In the genomic region with DNA sequence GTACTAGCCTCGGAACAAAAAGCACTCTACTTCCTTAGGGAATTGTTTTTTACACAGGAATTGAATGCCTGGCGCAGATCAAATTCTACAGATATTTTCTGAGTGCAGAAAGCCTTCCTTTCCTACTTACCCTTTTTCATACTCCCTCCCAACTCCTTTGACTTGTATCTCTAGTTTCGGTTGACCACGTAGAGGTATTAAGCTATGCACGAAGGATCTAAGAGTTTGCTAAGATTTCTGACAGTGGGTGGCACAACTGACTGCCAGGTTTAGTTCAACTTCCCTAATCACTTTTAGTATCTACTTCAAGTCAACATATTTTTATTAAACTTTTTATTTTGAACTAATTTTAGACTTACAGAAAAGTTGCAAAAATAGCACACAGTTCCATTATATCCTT, we compare ENCODE assay signal across 21 cellular contexts. TPM values are rescaled to one million over a fixed set of nuclear protein-coding genes. Genes with fewer than 3 reads are reported as not detected.
DNase-seq lines count a peak whose midpoint lies in the region; ATAC-seq and TF ChIP-seq lines count a peak whose summit lies in the region.
"Had no signal": no experiment of that assay in that cellular context is flagged by ENCODE, and none has a peak within 500 bp of the region (broad histone marks: within the 10 kb centered on the region; RNA-seq: fewer than 3 reads in every experiment).

No MANE protein-coding gene starts in this region.

- POLR2A ChIA-PET in activated B cell treated with CpG ODN at 0.5 μM for 24 hours (lab: Charles Lee) = interaction anchor here (0.9 kb wide), 1 partner anchor 11 kb away, joined by 5 read pairs; no protein-coding TSS in a partner anchor

- 0 out of 2 replicates have a peak, but pooled peaks cover 3% of the 10 kb centered on the region for H3F3A ChIP-seq in MM.1S (ENCODE audit: insufficient read depth, low read length)

- H3K27me3 Mint-ChIP-seq in activated B cell treated with CpG ODN at 0.5 μM for 24 hours = no peaks in the 10 kb centered on the region
- H3K27me3 Mint-ChIP-seq in nephron (ENCODE audit: low read depth) = no peaks in the 10 kb centered on the region
- H3K27me3 Mint-ChIP-seq: activated CD4-positive, alpha-beta memory T cell treated with anti-CD3 and anti-CD28 coated beads, Interleukin-2, amount 10 ng/mL, durations not matched to agents 7 days and 5 days; CD4-positive, alpha-beta T cell; dendritic cell treated with granulocyte-macrophage colony-stimulating factor and Interleukin-4, amounts not matched to agents 40 ng/mL and 50 ng/mL, for 4 days; naive thymus-derived CD4-positive, alpha-beta T cell; progenitor cell of endocrine pancreas had no signal

- H3K4me3 ChIP-seq in BLaER1 treated with 17β-estradiol and CSF1 and Interleukin-3, amounts not matched to agents 10 nM and 100 nM = no peak overlapping the region
- no peak overlapping the region for H3K4me3 ChIP-seq in MM.1S (ENCODE audit: low read length)
- H3K4me3 ChIP-seq: vagina had no signal

- H3K9me3 Mint-ChIP-seq in activated B cell treated with CpG ODN at 0.5 μM for 24 hours (no peaks in the 10 kb centered on the region), nephron (no peaks in the 10 kb centered on the region)
- H3K9me3 Mint-ChIP-seq: activated CD4-positive, alpha-beta memory T cell treated with anti-CD3 and anti-CD28 coated beads, Interleukin-2, amount 10 ng/mL, durations not matched to agents 7 days and 5 days; CD4-positive, alpha-beta T cell; dendritic cell treated with granulocyte-macrophage colony-stimulating factor and Interleukin-4, amounts not matched to agents 40 ng/mL and 50 ng/mL, for 4 days; naive thymus-derived CD4-positive, alpha-beta T cell had no signal

- H3K9me3 ChIP-seq in BLaER1 treated with 17β-estradiol and CSF1 and Interleukin-3, amounts not matched to agents 10 nM and 100 nM (replicated peaks in 1 of 11) = no peaks in the 10 kb centered on the region
- H3K9me3 ChIP-seq in MM.1S (replicated peaks; ENCODE audit: insufficient read depth, low read length) = no peaks in the 10 kb centered on the region
- H3K9me3 ChIP-seq: vagina had no signal

- peaks cover 45% of the 10 kb centered on the region for H3K36me3 Mint-ChIP-seq in activated B cell treated with CpG ODN at 0.5 μM for 24 hours (ENCODE audit: low read depth)
- peaks cover 52% of the 10 kb centered on the region for H3K36me3 Mint-ChIP-seq in nephron (ENCODE audit: low read depth)

- H3K4me1 ChIP-seq in BLaER1 treated with 17β-estradiol and CSF1 and Interleukin-3, amounts not matched to agents 10 nM and 100 nM = peaks cover 22 to 58% (median 49%) of the 10 kb centered on the region in 10 experiments
- peaks cover 18% of the 10 kb centered on the region; the same call in 1 of the 2 replicates for H3K4me1 ChIP-seq in MM.1S (ENCODE audit: low read length)

- H2AFZ ChIP-seq in MM.1S (ENCODE audit: low read length) = no peak overlapping the region

- H3K27ac Mint-ChIP-seq in activated B cell treated with CpG ODN at 0.5 μM for 24 hours (peak overlapping the region; percentile 41), nephron (peak overlapping the region in 2 of 3 experiments; percentile 2 to 62)
- H3K27ac Mint-ChIP-seq: activated CD4-positive, alpha-beta memory T cell treated with anti-CD3 and anti-CD28 coated beads, Interleukin-2, amount 10 ng/mL, durations not matched to agents 7 days and 5 days; CD4-positive, alpha-beta T cell; dendritic cell treated with granulocyte-macrophage colony-stimulating factor and Interleukin-4, amounts not matched to agents 40 ng/mL and 50 ng/mL, for 4 days; progenitor cell of endocrine pancreas had no signal

- peaks cover 32 to 96% (median 88%) of the 10 kb centered on the region in 11 experiments; a peak in 20 of 22 replicates for H4K20me1 ChIP-seq in BLaER1 treated with 17β-estradiol and CSF1 and Interleukin-3, amounts not matched to agents 10 nM and 100 nM
- H4K20me1 ChIP-seq in MM.1S (ENCODE audit: insufficient read depth, low read length) = no peaks in the 10 kb centered on the region; the same call in 1 of the 2 replicates

- no peaks in the 10 kb centered on the region for H3K9me2 ChIP-seq in MM.1S (replicated peaks; ENCODE audit: insufficient read depth, low read length)

- H3K9ac ChIP-seq in BLaER1 treated with 17β-estradiol and CSF1 and Interleukin-3, amounts not matched to agents 10 nM and 100 nM = no peak overlapping the region; a peak in 1 of 22 replicates
- no peak overlapping the region for H3K9ac ChIP-seq in MM.1S (ENCODE audit: low read length)
- H3K9ac ChIP-seq: KMS-11 had no signal

- H3K27ac ChIP-seq in BLaER1 treated with 17β-estradiol and CSF1 and Interleukin-3, amounts not matched to agents 10 nM and 100 nM = no peak overlapping the region
- no peak overlapping the region for H3K27ac ChIP-seq in MM.1S (ENCODE audit: low read length)
- H3K27ac ChIP-seq: KMS-11, vagina had no signal

- DNase-seq in MM.1S (peak; percentile 21), activated B cell treated with CpG ODN at 0.5 μM for 24 hours (no peak), NCI-H345 (lab: John Stamatoyannopoulos, UW) (no peak), DMS79 (lab: John Stamatoyannopoulos, UW) (no peak), posterior cingulate gyrus (no peak)
- DNase-seq: activated CD4-positive, alpha-beta memory T cell treated with anti-CD3 and anti-CD28 coated beads, Interleukin-2, amount 10 ng/mL, durations not matched to agents 7 days and 5 days; activated gamma-delta T cell; activated T-cell treated with anti-CD3 and anti-CD28 coated beads for 4 hours; CD4-positive, alpha-beta T cell; glutamatergic neuron; mesendoderm; naive thymus-derived CD4-positive, alpha-beta T cell; NCI-H1105; NCI-H2081 treated with DMSO at 0.1 percent for 48 hours; RPMI8226 had no signal

- H3K79me2 ChIP-seq in MM.1S (ENCODE audit: low read length) = peaks cover 90% of the 10 kb centered on the region

- peak; percentile 45 for ATAC-seq in activated B cell treated with CpG ODN at 0.5 μM for 24 hours (ENCODE audit: low read depth)
- ATAC-seq: naive thymus-derived CD4-positive, alpha-beta T cell had no signal

- H3K4me3 Mint-ChIP-seq in activated B cell treated with CpG ODN at 0.5 μM for 24 hours (no peak overlapping the region), nephron (peak overlapping the region in 1 of 3 experiments; percentile 37)
- H3K4me3 Mint-ChIP-seq: activated CD4-positive, alpha-beta memory T cell treated with anti-CD3 and anti-CD28 coated beads, Interleukin-2, amount 10 ng/mL, durations not matched to agents 7 days and 5 days; CD4-positive, alpha-beta T cell; dendritic cell treated with granulocyte-macrophage colony-stimulating factor and Interleukin-4, amounts not matched to agents 40 ng/mL and 50 ng/mL, for 4 days; naive thymus-derived CD4-positive, alpha-beta T cell had no signal

- H3K4me2 ChIP-seq in BLaER1 treated with 17β-estradiol and CSF1 and Interleukin-3, amounts not matched to agents 10 nM and 100 nM = peak overlapping the region in 10 of 11 experiments; percentile 5 to 93 (median 30); a peak in 17 of 22 replicates
- no peak overlapping the region for H3K4me2 ChIP-seq in MM.1S (ENCODE audit: low read depth, low read length)
- H3K4me2 ChIP-seq: KMS-11 had no signal

- peaks cover 51 to 83% (median 72%) of the 10 kb centered on the region in 11 experiments for H3K36me3 ChIP-seq in BLaER1 treated with 17β-estradiol and CSF1 and Interleukin-3, amounts not matched to agents 10 nM and 100 nM
- peaks cover 7% of the 10 kb centered on the region; the same call in 1 of the 2 replicates for H3K36me3 ChIP-seq in MM.1S (replicated peaks; ENCODE audit: insufficient read depth, low read length)

- intact Hi-C loops in activated B cell treated with CpG ODN at 0.5 μM for 24 hours (cut with micrococcal nuclease) (no loop called here), posterior cingulate gyrus (cut with DNase I) (no loop called here)

- CTCF ChIA-PET in activated B cell treated with CpG ODN at 0.5 μM for 24 hours (lab: Charles Lee) = no interaction called here

- TF ChIP-seq CTCF in MM.1S (IDR thresholded peaks at IDR 0.05; ENCODE audit: low read length) (no peak), activated B cell treated with CpG ODN at 0.5 μM for 24 hours (IDR thresholded peaks at IDR 0.05) (no peak), nephron (IDR thresholded peaks at IDR 0.05; ENCODE audit: unreplicated experiment in 3 of 3) (no peak)

- no peaks in the 10 kb centered on the region for H3K27me3 ChIP-seq in BLaER1 treated with 17β-estradiol and CSF1 and Interleukin-3, amounts not matched to agents 10 nM and 100 nM
- H3K27me3 ChIP-seq in MM.1S (replicated peaks; ENCODE audit: insufficient read depth, low read length) = no peaks in the 10 kb centered on the region
- H3K27me3 ChIP-seq: vagina had no signal

- H3K4me1 Mint-ChIP-seq in activated B cell treated with CpG ODN at 0.5 μM for 24 hours = peaks cover 48% of the 10 kb centered on the region
- H3K4me1 Mint-ChIP-seq in nephron = peaks cover 57% of the 10 kb centered on the region

RNA-seq across cellular contexts. Expression of a gene that starts 5.0 kb away (rescaled TPM):
- total RNA-seq in activated B cell treated with CpG ODN at 0.5 μM for 24 hours = 41.4 and 49.4 TPM in 2 replicates

RNA-seq across cellular contexts. Expression of a gene that starts 9.5 kb away (rescaled TPM):
- total RNA-seq in activated B cell treated with CpG ODN at 0.5 μM for 24 hours = 42.3 and 46.6 TPM in 2 replicates
